ENCODE assay signal across 30 cellular contexts in the genomic region with DNA sequence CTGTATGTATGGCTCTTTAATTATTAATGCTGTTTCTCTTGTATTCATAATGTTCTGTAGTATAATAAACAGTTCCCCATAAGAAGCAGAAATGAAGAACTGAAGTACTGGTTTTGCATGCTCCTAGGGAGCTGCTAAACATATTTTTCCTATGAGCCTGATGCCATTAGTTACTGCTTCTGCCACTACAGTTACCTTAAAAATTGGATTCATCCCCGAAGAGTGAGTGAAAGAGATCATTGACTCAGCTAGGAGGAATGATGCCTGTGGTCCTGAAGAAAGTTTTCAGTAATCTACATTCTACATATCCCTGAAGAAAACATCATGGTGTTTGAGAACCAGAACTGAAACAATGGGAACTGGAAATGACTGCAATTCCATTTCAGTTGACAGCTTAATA. TPM values are rescaled to one million over a fixed set of nuclear protein-coding genes. Genes with fewer than 3 reads are reported as not detected.
A peak's percentile ranks its signal among the peaks of the same experiment; 100 is the strongest.
DNase-seq lines count a peak whose midpoint lies in the region; ATAC-seq and TF ChIP-seq lines count a peak whose summit lies in the region.
"Had no signal": no experiment of that assay in that cellular context is flagged by ENCODE, and none has a peak within 500 bp of the region (broad histone marks: within the 10 kb centered on the region; RNA-seq: fewer than 3 reads in every experiment).

No MANE protein-coding gene starts in this region.

- no peak for TF ChIP-seq CTCF in AG04450 (IDR thresholded peaks at IDR 0.05; ENCODE audit: low read depth, low read length)

- no peak overlapping the region for H3K27ac ChIP-seq in AG04450 (ENCODE audit: low read depth, low read length)
- H3K27ac ChIP-seq: A549, GM23248, lower lobe of right lung, psoas muscle, SJCRH30, testis, uterus had no signal

- POLR2A ChIA-PET in AG04450 (lab: Yijun Ruan, JAX) = no interaction called here

- H3K4me3 ChIP-seq in AG04450 (ENCODE audit: low read depth, low read length) = no peak overlapping the region
- H3K4me3 ChIP-seq: A549, GM23248, lower lobe of right lung, psoas muscle, SJCRH30, testis, uterus had no signal

- no peaks in the 10 kb centered on the region for H3K27me3 ChIP-seq in AG04450 (ENCODE audit: control insufficient read depth, insufficient read depth, low read length)
- H3K27me3 ChIP-seq: SJCRH30, testis, uterus had no signal

- DNase-seq in AG04450 (ENCODE audit: low read depth, low spot score) (peak; percentile 29), HCEC 1CT (peak; percentile 53), amniotic epithelial cell (ENCODE audit: low read depth) (peak; percentile 68), iris pigment epithelial cell (ENCODE audit: low read depth) (peak; percentile 55), UCSD-AML1 (lab: John Stamatoyannopoulos, UW; ENCODE audit: unreplicated experiment) (no peak), LoVo (ENCODE audit: low spot score) (no peak)
- DNase-seq: activated CD4-positive, CD25-positive, alpha-beta regulatory T cell treated with anti-CD3 and anti-CD28 coated beads, Interleukin-2, amount 50 U/mL, for 72 hours; activated CD8-positive, alpha-beta T cell treated with anti-CD3 and anti-CD28 coated beads for 36 hours; anterior cingulate cortex; C1 segment of cervical spinal cord; Caco-2; GF-D8; GM23248; kidney; lower lobe of right lung; natural killer cell; NCI-H1092 treated with DMSO at 0.1 percent for 48 hours; NCI-H2029; NCI-H2227 treated with DMSO at 0.1 percent for 48 hours; NCI-H748 treated with DMSO at 0.1 percent for 48 hours; occipital lobe; psoas muscle; SJCRH30; stimulated activated naive CD8-positive, alpha-beta T cell treated with anti-CD3 and anti-CD28 coated beads, Interleukin-15, Interleukin-2, amounts not matched to agents 100 U/mL and 50 U/mL, for 24 hours; T-helper 1 cell; testis; uterus had no signal

- ATAC-seq in GM18517 (IDR thresholded peaks at IDR 0.05; ENCODE audit: unreplicated experiment) = no peak
- no peak for ATAC-seq in GM21825 (IDR thresholded peaks at IDR 0.05; ENCODE audit: unreplicated experiment)
- ATAC-seq: A549; activated CD8-positive, alpha-beta T cell treated with anti-CD3 and anti-CD28 coated beads for 36 hours; lower lobe of right lung; natural killer cell; psoas muscle; stimulated activated naive CD8-positive, alpha-beta T cell treated with anti-CD3 and anti-CD28 coated beads, Interleukin-15, Interleukin-2, amounts not matched to agents 100 U/mL and 50 U/mL, for 24 hours had no signal

- CTCF ChIA-PET in AG04450 (lab: Charles Lee) = interaction anchor here (1.6 kb wide), 1 partner anchor 124 kb away, joined by 7 read pairs; no protein-coding TSS in a partner anchor

- H3K9me3 ChIP-seq in AG04450 (ENCODE audit: control insufficient read depth, insufficient read depth, low read length) = no peaks in the 10 kb centered on the region
- H3K9me3 ChIP-seq: A549, Caco-2, lower lobe of right lung, psoas muscle, SJCRH30, testis, uterus had no signal

RNA-seq across cellular contexts. Expression of gene ST3GAL6, which starts 37.1 kb away (rescaled TPM):
- 1.2 and 1.9 TPM in 2 replicates for polyA plus RNA-seq in AG04450 (2011; rRNA removed)
- polyA minus RNA-seq in AG04450 (2011; rRNA and poly(A)+ RNA removed) = 1.4 and 2.6 TPM in 2 replicates

Comparison
In these comparisons a context has a peak if more than half of its experiments do, and no peak if none do; other contexts are left out.
1. DNase-seq: peak in AG04450 (single experiment), HCEC 1CT (single experiment), amniotic epithelial cell (single experiment) and iris pigment epithelial cell (single experiment); none in UCSD-AML1 (single experiment) and LoVo (single experiment).